Comparison of ENCODE assay signal across 20 cellular contexts in genomic region chr11:6734616-6735015, GRCh38. TPM values are rescaled to one million over a fixed set of nuclear protein-coding genes. Genes with fewer than 3 reads are reported as not detected.
DNase-seq lines count a peak whose midpoint lies in the region; ATAC-seq and TF ChIP-seq lines count a peak whose summit lies in the region.
"Had no signal": no experiment of that assay in that cellular context is flagged by ENCODE, and none has a peak within 500 bp of the region (broad histone marks: within the 10 kb centered on the region; RNA-seq: fewer than 3 reads in every experiment).

No MANE protein-coding gene starts in this region.

- no peak overlapping the region for H2AFZ ChIP-seq in DND-41 (ENCODE audit: low read depth, low read length)
- H2AFZ ChIP-seq: parathyroid adenoma, PC-9 had no signal

- peaks cover 53% of the 10 kb centered on the region for H3K4me1 Mint-ChIP-seq in T-helper 1 cell treated with Interleukin-12 subunit alpha and Interleukin-12 subunit beta and Interleukin-4 antibody, amounts not matched to agents 30 μg/mL and 1 μg/mL, for 36 hours (ENCODE audit: low read depth)
- peaks cover 45% of the 10 kb centered on the region for H3K4me1 Mint-ChIP-seq in activated T-helper 17 cell treated with anti-CD3 and anti-CD28 coated beads, Interleukin-2, amount 50 U/mL, for 72 hours
- H3K4me1 Mint-ChIP-seq in naive thymus-derived CD4-positive, alpha-beta T cell: peaks cover 47 to 95% (median 73%) of the 10 kb centered on the region in 7 donors

- peaks cover 40% of the 10 kb centered on the region for H3K36me3 Mint-ChIP-seq in T-helper 1 cell treated with Interleukin-12 subunit alpha and Interleukin-12 subunit beta and Interleukin-4 antibody, amounts not matched to agents 30 μg/mL and 1 μg/mL, for 36 hours (ENCODE audit: low read depth)
- H3K36me3 Mint-ChIP-seq in activated T-helper 17 cell treated with anti-CD3 and anti-CD28 coated beads, Interleukin-2, amount 50 U/mL, for 72 hours (ENCODE audit: low read depth): peaks cover 85% of the 10 kb centered on the region
- peaks cover 3 to 50% (median 20%) of the 10 kb centered on the region in 5 donors for H3K36me3 Mint-ChIP-seq in naive thymus-derived CD4-positive, alpha-beta T cell

- peak overlapping the region; percentile 87 for H3K27ac ChIP-seq in DND-41 (ENCODE audit: low read length)
- H3K27ac ChIP-seq in naive thymus-derived CD4-positive, alpha-beta T cell (ENCODE audit: low read depth, low read length): peak overlapping the region; percentile 44
- H3K27ac ChIP-seq: 22Rv1, breast epithelium, parathyroid adenoma, PC-9, tibial nerve had no signal

- no peaks in the 10 kb centered on the region for H3K27me3 ChIP-seq in DND-41 (ENCODE audit: insufficient read depth, low read length, poor library complexity)
- no peaks in the 10 kb centered on the region for H3K27me3 ChIP-seq in naive thymus-derived CD4-positive, alpha-beta T cell (ENCODE audit: control insufficient read depth in 2 of 2, insufficient read depth in 2 of 2, low read length in 2 of 2)
- H3K27me3 ChIP-seq: breast epithelium, tibial nerve had no signal

- no peaks in the 10 kb centered on the region for H4K20me1 ChIP-seq in DND-41 (ENCODE audit: insufficient read depth, low read length)

- no peak overlapping the region for H3K4me3 Mint-ChIP-seq in T-helper 1 cell treated with Interleukin-12 subunit alpha and Interleukin-12 subunit beta and Interleukin-4 antibody, amounts not matched to agents 30 μg/mL and 1 μg/mL, for 36 hours
- peak overlapping the region; percentile 70 for H3K4me3 Mint-ChIP-seq in activated T-helper 17 cell treated with anti-CD3 and anti-CD28 coated beads, Interleukin-2, amount 50 U/mL, for 72 hours
- H3K4me3 Mint-ChIP-seq in naive thymus-derived CD4-positive, alpha-beta T cell: peak overlapping the region in 9 of 10 donors; percentile 7 to 90 (median 67)

- no peaks in the 10 kb centered on the region for H3K27me3 Mint-ChIP-seq in T-helper 1 cell treated with Interleukin-12 subunit alpha and Interleukin-12 subunit beta and Interleukin-4 antibody, amounts not matched to agents 30 μg/mL and 1 μg/mL, for 36 hours (ENCODE audit: low read depth)
- H3K27me3 Mint-ChIP-seq in activated T-helper 17 cell treated with anti-CD3 and anti-CD28 coated beads, Interleukin-2, amount 50 U/mL, for 72 hours: no peaks in the 10 kb centered on the region
- H3K27me3 Mint-ChIP-seq in naive thymus-derived CD4-positive, alpha-beta T cell: no peaks in the 10 kb centered on the region

- peaks cover 29% of the 10 kb centered on the region for H3K79me2 ChIP-seq in DND-41 (ENCODE audit: insufficient read depth, low read length)
- H3K79me2 ChIP-seq: parathyroid adenoma had no signal

- H3K27ac Mint-ChIP-seq in T-helper 1 cell treated with Interleukin-12 subunit alpha and Interleukin-12 subunit beta and Interleukin-4 antibody, amounts not matched to agents 30 μg/mL and 1 μg/mL, for 36 hours: peak overlapping the region; percentile 38
- peak overlapping the region; percentile 88 for H3K27ac Mint-ChIP-seq in activated T-helper 17 cell treated with anti-CD3 and anti-CD28 coated beads, Interleukin-2, amount 50 U/mL, for 72 hours
- H3K27ac Mint-ChIP-seq in naive thymus-derived CD4-positive, alpha-beta T cell: peak overlapping the region in 8 of 9 donors; percentile 50 to 92 (median 84)

- intact Hi-C loops in naive thymus-derived CD4-positive, alpha-beta T cell (cut with micrococcal nuclease): loop anchor here in 1 of 2 donors (2.0 kb wide), 1 partner anchor 24 kb away; no protein-coding TSS in a partner anchor

- H3K9ac ChIP-seq in DND-41 (ENCODE audit: low read depth, low read length): peak overlapping the region; percentile 41; the same call in 1 of the 2 replicates
- H3K9ac ChIP-seq: parathyroid adenoma had no signal

- H3K9me3 Mint-ChIP-seq in T-helper 1 cell treated with Interleukin-12 subunit alpha and Interleukin-12 subunit beta and Interleukin-4 antibody, amounts not matched to agents 30 μg/mL and 1 μg/mL, for 36 hours: no peaks in the 10 kb centered on the region
- H3K9me3 Mint-ChIP-seq in activated T-helper 17 cell treated with anti-CD3 and anti-CD28 coated beads, Interleukin-2, amount 50 U/mL, for 72 hours: no peaks in the 10 kb centered on the region
- no peaks in the 10 kb centered on the region for H3K9me3 Mint-ChIP-seq in naive thymus-derived CD4-positive, alpha-beta T cell

- peak overlapping the region; percentile 41 for H3K4me2 ChIP-seq in DND-41 (ENCODE audit: insufficient read depth, low read length)
- H3K4me2 ChIP-seq: PC-9 had no signal

- TF ChIP-seq CTCF in DND-41 (IDR thresholded peaks at IDR 0.05; ENCODE audit: borderline replicate concordance, extremely low read depth, low read length, poor library complexity, severe bottlenecking): no peak

- H3K36me3 ChIP-seq in DND-41 (ENCODE audit: insufficient read depth, low read length): no peaks in the 10 kb centered on the region; the same call in 1 of the 2 replicates
- peaks cover 0 to 18% (median 5%) of the 10 kb centered on the region in 3 experiments for H3K36me3 ChIP-seq in naive thymus-derived CD4-positive, alpha-beta T cell (ENCODE audit: control insufficient read depth in 2 of 3, insufficient read depth in 3 of 3, low read length in 3 of 3)
- H3K36me3 ChIP-seq: breast epithelium, tibial nerve had no signal

- peaks cover 66% of the 10 kb centered on the region for H3K4me1 ChIP-seq in DND-41 (ENCODE audit: insufficient read depth, low read length)
- peaks cover 59 to 61% of the 10 kb centered on the region in 2 donors for H3K4me1 ChIP-seq in naive thymus-derived CD4-positive, alpha-beta T cell (ENCODE audit: control insufficient read depth in 2 of 2, insufficient read depth in 2 of 2, low read length in 2 of 2)
- H3K4me1 ChIP-seq: breast epithelium, parathyroid adenoma had no signal

- H3K9me3 ChIP-seq in DND-41 (ENCODE audit: insufficient read depth, low read length, severe bottlenecking): no peaks in the 10 kb centered on the region
- no peaks in the 10 kb centered on the region for H3K9me3 ChIP-seq in naive thymus-derived CD4-positive, alpha-beta T cell (ENCODE audit: control insufficient read depth in 2 of 3, low read length in 3 of 3)
- H3K9me3 ChIP-seq: breast epithelium had no signal

- no peak overlapping the region for H3K4me3 ChIP-seq in DND-41 (ENCODE audit: low read depth in 1 of 2, low read length in 2 of 2)
- no peak overlapping the region for H3K4me3 ChIP-seq in naive thymus-derived CD4-positive, alpha-beta T cell (ENCODE audit: low read length)
- H3K4me3 ChIP-seq: breast epithelium, PC-9, tibial nerve had no signal

- ATAC-seq in DND-41 (ENCODE audit: insufficient read depth, low read depth): no peak
- peak; percentile 21 for ATAC-seq in activated T-helper 17 cell treated with anti-CD3 and anti-CD28 coated beads, Interleukin-2, amount 50 U/mL, for 72 hours (replicated peaks)
- no peak for ATAC-seq in naive thymus-derived CD4-positive, alpha-beta T cell
- no peak for ATAC-seq in GM18511 (IDR thresholded peaks at IDR 0.05; ENCODE audit: unreplicated experiment)
- ATAC-seq in GM21717 (IDR thresholded peaks at IDR 0.05; ENCODE audit: unreplicated experiment): no peak
- ATAC-seq: left ventricle myocardium superior had no signal

- POLR2A ChIA-PET in naive thymus-derived CD4-positive, alpha-beta T cell (lab: Charles Lee): interaction anchor here (1.0 to 10.0 kb wide), 6 partner anchors 12 to 131 kb away, joined by 3 to 76 read pairs (median 5); partner anchors contain the start of genes ILK, RRP8 and TAF10

- CTCF ChIA-PET in naive thymus-derived CD4-positive, alpha-beta T cell (lab: Charles Lee): interaction anchor here (0.8 to 17.2 kb wide), 4 partner anchors 11 to 30 kb away, joined by 3 to 425 read pairs (median 17); no protein-coding TSS in a partner anchor

- DNase-seq in T-helper 1 cell: no peak
- DNase-seq in DND-41: peak; percentile 24
- no peak for DNase-seq in naive thymus-derived CD4-positive, alpha-beta T cell
- DNase-seq in HuH-7 (ENCODE audit: low spot score): no peak
- DNase-seq: erythroblast, left ventricle myocardium superior, NCI-H1105 treated with DMSO at 0.1 percent for 48 hours, NCI-H774, PC-9 had no signal

RNA-seq across cellular contexts. Expression of gene OR2AG2, which starts 37.2 kb away (rescaled TPM):
- total RNA-seq in activated T-helper 17 cell treated with anti-CD3 and anti-CD28 coated beads, Interleukin-2, amount 50 U/mL, for 72 hours: under 1 TPM in 1 of 2 donors, not detected in 1; 0.08 TPM
- total RNA-seq in naive thymus-derived CD4-positive, alpha-beta T cell: under 1 TPM in 1 of 5 experiments, not detected in 4; 0.15 TPM
- not detected for polyA plus RNA-seq in naive thymus-derived CD4-positive, alpha-beta T cell
- total RNA-seq: left ventricle myocardium superior had no signal

RNA-seq across cellular contexts. Expression of gene OR2AG1, which starts 48.2 kb away (rescaled TPM):
- total RNA-seq in activated T-helper 17 cell treated with anti-CD3 and anti-CD28 coated beads, Interleukin-2, amount 50 U/mL, for 72 hours: not detected
- not detected for total RNA-seq in naive thymus-derived CD4-positive, alpha-beta T cell
- not detected for polyA plus RNA-seq in naive thymus-derived CD4-positive, alpha-beta T cell
- total RNA-seq: activated CD8-positive, alpha-beta memory T cell treated with anti-CD3 and anti-CD28 coated beads for 36 hours; breast epithelium; dermis microvascular lymphatic vessel endothelial cell; left ventricle myocardium superior; PC-9; tibial nerve had no signal
- polyA plus RNA-seq: BJ had no signal

RNA-seq across cellular contexts. Expression of gene MRPL17, which starts 51.5 kb away (rescaled TPM):
- total RNA-seq in activated T-helper 17 cell treated with anti-CD3 and anti-CD28 coated beads, Interleukin-2, amount 50 U/mL, for 72 hours: 10 to 100 TPM; 65.8 to 74.7 TPM
- 10 to 100 TPM in 4 of 5 experiments, 1 to 10 TPM in 1; 10.0 to 70.3 (median 26.4) TPM for total RNA-seq in naive thymus-derived CD4-positive, alpha-beta T cell
- polyA plus RNA-seq in naive thymus-derived CD4-positive, alpha-beta T cell: 10 to 100 TPM; 21.6 to 33.4 TPM

Comparison
In these comparisons a context has a peak if more than half of its experiments do, and no peak if none do; other contexts are left out.
1. H3K27ac Mint-ChIP-seq: peak in every context shown above with its lines; median percentile 88 in activated T-helper 17 cell treated with anti-CD3 and anti-CD28 coated beads, Interleukin-2, amount 50 U/mL, for 72 hours; 84 in naive thymus-derived CD4-positive, alpha-beta T cell; 38 in T-helper 1 cell treated with Interleukin-12 subunit alpha and Interleukin-12 subunit beta and Interleukin-4 antibody, amounts not matched to agents 30 μg/mL and 1 μg/mL, for 36 hours.